In genomic region chr6:122717350-122717749, GRCh38 we compare ENCODE assay signal across 1 cellular context.
TF ChIP-seq lines count a peak whose summit lies in the region.

No MANE protein-coding gene starts in this region.

TF ChIP-seq in GM23338, 12 proteins besides CTCF, POLR2A, EP300 and RAD21 (continued from another document):
- TF ChIP-seq ZNF462 (CRISPR knock-in tag; IDR thresholded peaks at IDR 0.05): no peak
- TF ChIP-seq EZH2 (IDR thresholded peaks at IDR 0.05; ENCODE audit: low read depth, unreplicated experiment): no peak
- no peak for TF ChIP-seq STAT1 (IDR thresholded peaks at IDR 0.05; ENCODE audit: unreplicated experiment)
- TF ChIP-seq NANOG (IDR thresholded peaks at IDR 0.05; ENCODE audit: borderline replicate concordance): no peak
- no peak for TF ChIP-seq JUNB (IDR thresholded peaks at IDR 0.05; ENCODE audit: unreplicated experiment)
- TF ChIP-seq CREB1 (CRISPR knock-in tag; IDR thresholded peaks at IDR 0.05; ENCODE audit: low read depth): no peak
- TF ChIP-seq ZNF331 (CRISPR knock-in tag; IDR thresholded peaks at IDR 0.05; ENCODE audit: low read depth): no peak
- TF ChIP-seq, protein P1, sequence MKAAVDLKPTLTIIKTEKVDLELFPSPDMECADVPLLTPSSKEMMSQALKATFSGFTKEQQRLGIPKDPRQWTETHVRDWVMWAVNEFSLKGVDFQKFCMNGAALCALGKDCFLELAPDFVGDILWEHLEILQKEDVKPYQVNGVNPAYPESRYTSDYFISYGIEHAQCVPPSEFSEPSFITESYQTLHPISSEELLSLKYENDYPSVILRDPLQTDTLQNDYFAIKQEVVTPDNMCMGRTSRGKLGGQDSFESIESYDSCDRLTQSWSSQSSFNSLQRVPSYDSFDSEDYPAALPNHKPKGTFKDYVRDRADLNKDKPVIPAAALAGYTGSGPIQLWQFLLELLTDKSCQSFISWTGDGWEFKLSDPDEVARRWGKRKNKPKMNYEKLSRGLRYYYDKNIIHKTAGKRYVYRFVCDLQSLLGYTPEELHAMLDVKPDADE (IDR thresholded peaks at IDR 0.05): no peak
- no peak for TF ChIP-seq ZNF114 (CRISPR knock-in tag; IDR thresholded peaks at IDR 0.05)
